Comparison of ENCODE assay signal across 1 cellular context in the genomic region with DNA sequence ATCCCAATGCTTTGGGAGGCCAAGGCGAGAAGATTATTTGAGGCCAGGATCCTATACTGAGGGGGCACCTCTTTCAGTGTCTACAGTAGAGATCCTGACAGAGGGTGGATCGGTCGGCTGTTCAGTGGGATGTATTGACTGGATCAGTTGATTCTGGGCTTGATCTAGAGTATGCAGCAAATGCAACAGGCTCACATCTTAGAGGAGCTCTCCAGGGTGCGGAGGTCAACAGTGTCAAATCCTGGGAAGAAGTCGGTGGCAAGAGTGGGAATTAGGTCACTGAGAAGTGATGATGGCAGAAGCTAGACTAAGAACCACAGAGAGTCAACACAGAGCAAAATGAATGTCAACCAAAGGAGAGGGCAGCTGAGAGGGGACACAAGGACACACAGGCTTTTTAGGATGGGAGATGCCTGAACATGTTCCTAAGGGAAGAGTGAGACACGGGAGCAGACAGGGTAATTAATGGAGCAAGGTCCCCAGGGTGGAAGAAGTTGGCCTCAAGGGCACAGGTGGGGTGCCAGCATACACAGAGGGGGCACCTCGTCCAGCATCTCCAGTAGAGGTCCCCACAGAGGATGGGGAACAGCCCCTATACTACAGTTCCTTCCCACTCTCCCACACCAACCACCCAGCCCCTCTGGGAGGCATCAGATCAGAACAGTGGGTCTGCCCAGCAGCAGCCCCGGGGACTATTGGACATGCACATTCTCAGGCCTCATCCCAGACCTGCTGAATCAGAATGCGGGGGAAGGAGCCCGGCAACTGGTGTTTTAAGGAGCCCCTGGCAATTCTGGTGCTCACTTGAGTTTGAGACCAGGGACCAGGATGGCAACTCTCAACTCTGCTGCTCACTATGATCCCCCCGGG.
TF ChIP-seq lines count a peak whose summit lies in the region.

No MANE protein-coding gene starts in this region.

TF ChIP-seq in GM23338, 12 proteins besides CTCF, POLR2A, EP300 and RAD21 (continued from another document):
- no peak for TF ChIP-seq ZNF114 (CRISPR knock-in tag; IDR thresholded peaks at IDR 0.05)
- no peak for TF ChIP-seq STAT1 (IDR thresholded peaks at IDR 0.05; ENCODE audit: unreplicated experiment)
- no peak for TF ChIP-seq EZH2phosphoT487 (IDR thresholded peaks at IDR 0.05; ENCODE audit: unreplicated experiment)
